Comparison of ENCODE assay signal across 21 cellular contexts in genomic region chr2:457287-457686, GRCh38.
"Had no signal": no experiment of that assay in that cellular context is flagged by ENCODE, and none has a peak within 500 bp of the region (broad histone marks: within the 10 kb centered on the region; RNA-seq: fewer than 3 reads in every experiment).

No MANE protein-coding gene starts in this region.

- DNase-seq: activated CD4-positive, alpha-beta T cell treated with anti-CD3 and anti-CD28 coated beads, Interleukin-2, amount 50 U/mL, for 48 hours; activated naive CD4-positive, alpha-beta T cell treated with Interleukin-2 at 50 U/mL for 16 hours; activated naive CD8-positive, alpha-beta T cell treated with anti-CD3 and anti-CD28 coated beads, Interleukin-2, amount 50 U/mL, for 24 hours; anterior cingulate cortex; caudate nucleus; endodermal cell; foreskin keratinocyte; nephron progenitor cell; nucleus accumbens; SK-N-SH; stimulated activated CD4-positive, alpha-beta T cell treated with anti-CD3 and anti-CD28 coated beads, Interleukin-4, amount 100 ng/mL, for 24 hours; stimulated activated naive CD8-positive, alpha-beta T cell treated with anti-CD3 and anti-CD28 coated beads, Interleukin-15, Interleukin-2, amounts not matched to agents 100 U/mL and 50 U/mL, for 24 hours; T-helper 9 cell had no signal

- H3K9me3 Mint-ChIP-seq: activated naive CD8-positive, alpha-beta T cell treated with anti-CD3 and anti-CD28 coated beads, Interleukin-2, amount 50 U/mL, for 24 hours; endodermal cell had no signal

- H3K36me3 Mint-ChIP-seq: brain, mesothelial cell of epicardium had no signal

- H3K4me3 Mint-ChIP-seq: activated naive CD8-positive, alpha-beta T cell treated with anti-CD3 and anti-CD28 coated beads, Interleukin-2, amount 50 U/mL, for 24 hours; endodermal cell; mesothelial cell of epicardium had no signal

- H3K27ac Mint-ChIP-seq: activated naive CD8-positive, alpha-beta T cell treated with anti-CD3 and anti-CD28 coated beads, Interleukin-2, amount 50 U/mL, for 24 hours; endodermal cell; mesothelial cell of epicardium had no signal

- ATAC-seq: activated naive CD8-positive, alpha-beta T cell treated with anti-CD3 and anti-CD28 coated beads, Interleukin-2, amount 50 U/mL, for 24 hours; left lobe of liver; sciatic nerve; stimulated activated naive CD8-positive, alpha-beta T cell treated with anti-CD3 and anti-CD28 coated beads, Interleukin-15, Interleukin-2, amounts not matched to agents 100 U/mL and 50 U/mL, for 24 hours had no signal

- H3K4me3 ChIP-seq: hepatocyte, lung, smooth muscle cell, tibial nerve had no signal
